In genomic region chr1:101259744-101260148, GRCh38 we compare ENCODE assay signal across 9 cellular contexts. TPM values are rescaled to one million over a fixed set of nuclear protein-coding genes. Genes with fewer than 3 reads are reported as not detected.
DNase-seq lines count a peak whose midpoint lies in the region; ATAC-seq, FAIRE-seq and TF ChIP-seq lines count a peak whose summit lies in the region.
"Had no signal": no experiment of that assay in that cellular context is flagged by ENCODE, and none has a peak within 500 bp of the region (broad histone marks: within the 10 kb centered on the region; RNA-seq: fewer than 3 reads in every experiment).

No MANE protein-coding gene starts in this region.

- ATAC-seq in GM18868 (IDR thresholded peaks at IDR 0.05; ENCODE audit: unreplicated experiment), result no peak
- ATAC-seq in GM18870 (IDR thresholded peaks at IDR 0.05; ENCODE audit: unreplicated experiment), result no peak

- no peak overlapping the region for H3K4me3 Mint-ChIP-seq in chondrocyte (ENCODE audit: unreplicated experiment)

- peak overlapping the region; percentile 92 for H3K27ac Mint-ChIP-seq in chondrocyte (ENCODE audit: unreplicated experiment)

- H3K27me3 Mint-ChIP-seq in chondrocyte (ENCODE audit: low read depth), result no peaks in the 10 kb centered on the region

- FAIRE-seq in GM12891 (lab: Jason Lieb, UNC), result no peak

- peak; percentile 43 for DNase-seq in Daoy (ENCODE audit: low read depth)
- peak; percentile 42 for DNase-seq in NOMO-1 treated with dmso at 0.1 percent for 144 hours (lab: John Stamatoyannopoulos, UW; ENCODE audit: unreplicated experiment)
- DNase-seq in chondrocyte (ENCODE audit: low spot score), result no peak
- DNase-seq in non-pigmented ciliary epithelial cell (ENCODE audit: low read depth), result peak; percentile 60
- DNase-seq in germinal center (ENCODE audit: low spot score), result no peak
- no peak for DNase-seq in GM12891 (ENCODE audit: insufficient read length, low spot score)
- DNase-seq: activated CD4-positive, alpha-beta T cell treated with anti-CD3 and anti-CD28 coated beads for 48 hours had no signal

- peaks cover 25% of the 10 kb centered on the region for H3K4me1 Mint-ChIP-seq in chondrocyte (ENCODE audit: low read depth)

- H3K9me3 Mint-ChIP-seq in chondrocyte (ENCODE audit: low read depth), result no peaks in the 10 kb centered on the region

- no peak for TF ChIP-seq CTCF in chondrocyte (IDR thresholded peaks at IDR 0.05)

- H3K36me3 Mint-ChIP-seq in chondrocyte (ENCODE audit: low read depth), result no peaks in the 10 kb centered on the region

- TF ChIP-seq POLR2A in GM12891 (IDR thresholded peaks at IDR 0.05; ENCODE audit: low read depth, low read length), result no peak

TF ChIP-seq in GM12891, 5 proteins besides CTCF, POLR2A, EP300 and RAD21:
- no peak for TF ChIP-seq SPI1 (IDR thresholded peaks at IDR 0.05; ENCODE audit: low read depth, low read length)
- TF ChIP-seq POLR2AphosphoS5 (IDR thresholded peaks at IDR 0.05; ENCODE audit: low read depth, low read length), result no peak
- TF ChIP-seq PAX5 (IDR thresholded peaks at IDR 0.05; ENCODE audit: insufficient read depth, low read length, severe bottlenecking), result no peak
- TF ChIP-seq POU2F2 (IDR thresholded peaks at IDR 0.05; ENCODE audit: low read depth, low read length), result no peak
- no peak for TF ChIP-seq TAF1 (IDR thresholded peaks at IDR 0.05; ENCODE audit: low read depth, low read length)

RNA-seq across cellular contexts. Expression of gene S1PR1, which starts 22.9 kb away (rescaled TPM):
- 0.63 and 1.4 TPM in 2 replicates for total RNA-seq in Daoy (2014; rRNA removed; shearing (Covaris generic))
- total RNA-seq in chondrocyte, result 0.15 to 0.40 TPM (median 0.17 TPM) in 3 replicates
- 11.5 TPM for polyA plus RNA-seq in GM12891 (2012; ENCODE audit: low read depth, missing spikeins)

Comparison
In these comparisons a context has a peak if more than half of its experiments do, and no peak if none do; other contexts are left out.
1. DNase-seq: peak in Daoy (single experiment), NOMO-1 treated with dmso at 0.1 percent for 144 hours (single experiment) and non-pigmented ciliary epithelial cell (single experiment); none in chondrocyte (single experiment), germinal center (single experiment) and GM12891 (single experiment).